Comparison of ENCODE assay signal across 18 cellular contexts in genomic region chr20:37575884-37576283, GRCh38. TPM values are rescaled to one million over a fixed set of nuclear protein-coding genes. Genes with fewer than 3 reads are reported as not detected.
A peak's percentile ranks its signal among the peaks of the same experiment; 100 is the strongest.
DNase-seq lines count a peak whose midpoint lies in the region; ATAC-seq, FAIRE-seq and TF ChIP-seq lines count a peak whose summit lies in the region.
"Had no signal": no experiment of that assay in that cellular context is flagged by ENCODE, and none has a peak within 500 bp of the region (broad histone marks: within the 10 kb centered on the region; RNA-seq: fewer than 3 reads in every experiment).

No MANE protein-coding gene starts in this region.

- no peak for FAIRE-seq in K562 (lab: Jason Lieb, UNC)
- FAIRE-seq: A204.1 had no signal

- peaks cover 2 to 13% of the 10 kb centered on the region in 2 experiments; a peak in 4 of 5 replicates for H3K27me3 ChIP-seq in K562 (ENCODE audit: control insufficient read depth in 2 of 2, insufficient read depth in 2 of 2, low read length in 2 of 2)
- peaks cover 0 to 22% (median 0%) of the 10 kb centered on the region in 3 donors for H3K27me3 ChIP-seq in sigmoid colon
- peaks cover 0 to 12% (median 0%) of the 10 kb centered on the region in 3 donors for H3K27me3 ChIP-seq in psoas muscle (ENCODE audit: insufficient read depth in 3 of 3, low read length in 2 of 3)
- H3K27me3 ChIP-seq: colonic mucosa had no signal

- H3K27ac ChIP-seq in K562 (ENCODE audit: extremely low read depth, low read depth, low read length) (no peak overlapping the region), sigmoid colon (no peak overlapping the region), psoas muscle (no peak overlapping the region)
- H3K27ac ChIP-seq: colonic mucosa, parathyroid adenoma had no signal

- H3K4me1 ChIP-seq in K562 (replicated peaks in 1 of 2; ENCODE audit: control insufficient read depth in 2 of 2, insufficient read depth in 2 of 2, low read length in 2 of 2) (no peaks in the 10 kb centered on the region), sigmoid colon (no peaks in the 10 kb centered on the region), psoas muscle (no peaks in the 10 kb centered on the region)
- H3K4me1 ChIP-seq: colonic mucosa, parathyroid adenoma had no signal

- no TSS peak for BruUV-seq in K562 (replicated peaks; lab: Mats Ljungman, UMichigan)

- H3K4me3 ChIP-seq in NB4 (ENCODE audit: low read depth, low read length): no peak overlapping the region
- H3K4me3 ChIP-seq in K562: no peak overlapping the region
- H3K4me3 ChIP-seq in sigmoid colon: no peak overlapping the region
- H3K4me3 ChIP-seq in psoas muscle: no peak overlapping the region
- H3K4me3 ChIP-seq: colonic mucosa had no signal

- H3K4me1 Mint-ChIP-seq in stimulated activated naive CD8-positive, alpha-beta T cell treated with anti-CD3 and anti-CD28 coated beads, Interleukin-15, amount 100 ng/mL, for 72 hours: no peaks in the 10 kb centered on the region
- H3K4me1 Mint-ChIP-seq: mesothelial cell of epicardium had no signal

- H3K9me3 ChIP-seq in K562 (replicated peaks; ENCODE audit: control insufficient read depth, insufficient read depth, low read depth, low read length) (no peaks in the 10 kb centered on the region), sigmoid colon (no peaks in the 10 kb centered on the region), psoas muscle (no peaks in the 10 kb centered on the region)
- H3K9me3 ChIP-seq: colonic mucosa, SK-N-SH had no signal

- no peak for TF ChIP-seq RAD21 in K562 (CRISPR knock-in tag; conservative IDR thresholded peaks at IDR 0.05 in 1 of 2, IDR thresholded peaks at IDR 0.05 in 1 of 2)

- no peaks in the 10 kb centered on the region for H4K20me1 ChIP-seq in K562 (replicated peaks; ENCODE audit: control insufficient read depth, insufficient read depth, low read length)

- intact Hi-C loops in K562 (cut with micrococcal nuclease) (no loop called here), sigmoid colon (cut with DNase I) (no loop called here), psoas muscle (cut with DNase I) (no loop called here)

- H3K36me3 ChIP-seq in K562 (ENCODE audit: control insufficient read depth, insufficient read depth, low read length): no peaks in the 10 kb centered on the region
- H3K36me3 ChIP-seq in sigmoid colon: no peaks in the 10 kb centered on the region
- no peaks in the 10 kb centered on the region for H3K36me3 ChIP-seq in psoas muscle (ENCODE audit: insufficient read depth in 1 of 2, low read depth in 1 of 2)
- H3K36me3 ChIP-seq: colonic mucosa had no signal

- ATAC-seq in K562 (no peak; the same call in 2 of the 3 replicates), psoas muscle (no peak), HG02970 (IDR thresholded peaks at IDR 0.05; ENCODE audit: low FRiP score, unreplicated experiment) (no peak)
- ATAC-seq in stimulated activated naive CD8-positive, alpha-beta T cell treated with anti-CD3 and anti-CD28 coated beads, Interleukin-15, amount 100 ng/mL, for 72 hours: no peak
- ATAC-seq: HCT116 had no signal

- H3K79me2 ChIP-seq in K562 (ENCODE audit: control insufficient read depth, insufficient read depth, low read length): no peaks in the 10 kb centered on the region
- H3K79me2 ChIP-seq: parathyroid adenoma had no signal

- H3K4me2 ChIP-seq in K562 (ENCODE audit: insufficient read depth, low read length): no peak overlapping the region
- H3K4me2 ChIP-seq: SK-N-SH had no signal

- POLR2A ChIA-PET in K562 (lab: Yijun Ruan, JAX): interaction anchor here (0.7 to 1.2 kb wide), 2 partner anchors 9 to 101 kb away, joined by 3 to 5 read pairs; no protein-coding TSS in a partner anchor

- TF ChIP-seq CTCF in NB4 (IDR thresholded peaks at IDR 0.05; ENCODE audit: low read depth, low read length): no peak
- no peak for TF ChIP-seq CTCF in K562 (IDR thresholded peaks at IDR 0.05 in 2 of 3, conservative IDR thresholded peaks at IDR 0.05 in 1 of 3; ENCODE audit: insufficient read depth in 2 of 3, low read depth in 1 of 3, low read length in 3 of 3)
- no peak for TF ChIP-seq CTCF in sigmoid colon (IDR thresholded peaks at IDR 0.05)
- no peak for TF ChIP-seq CTCF in psoas muscle (IDR thresholded peaks at IDR 0.05)

- no peak overlapping the region for H3K4me3 Mint-ChIP-seq in stimulated activated naive CD8-positive, alpha-beta T cell treated with anti-CD3 and anti-CD28 coated beads, Interleukin-15, amount 100 ng/mL, for 72 hours
- H3K4me3 Mint-ChIP-seq: activated T-helper 1 cell treated with anti-CD3 and anti-CD28 coated beads, Interleukin-12 subunit alpha, Interleukin-12 subunit beta, Interleukin-2, Interleukin-4 antibody, amounts not matched to agents 30 ng/mL and 10 ng/mL and 1 ng/mL, durations not matched to agents 14 hours and 24 hours and 36 hours; mesothelial cell of epicardium had no signal

- TF ChIP-seq EP300 in K562 (IDR thresholded peaks at IDR 0.05; ENCODE audit: low read length) (no peak), sigmoid colon (IDR thresholded peaks at IDR 0.05) (no peak)

- DNase-seq in SKM-1 treated with dmso at 0.1 percent for 144 hours (lab: John Stamatoyannopoulos, UW; ENCODE audit: unreplicated experiment) (peak; percentile 28), SKM-1 (lab: John Stamatoyannopoulos, UW; ENCODE audit: unreplicated experiment) (no peak), NB4 (ENCODE audit: low read depth) (peak; percentile 79), K562 (ENCODE audit: extremely low read depth in 1 of 4, low spot score in 3 of 4) (no peak), sigmoid colon (peak; percentile 11), psoas muscle (no peak)
- DNase-seq in stimulated activated naive CD8-positive, alpha-beta T cell treated with anti-CD3 and anti-CD28 coated beads, Interleukin-15, amount 100 ng/mL, for 72 hours: no peak
- DNase-seq: amygdala; colonic mucosa; NCI-H69; SK-N-SH; stimulated activated CD8-positive, alpha-beta memory T cell treated with anti-CD3 and anti-CD28 coated beads, Interleukin-4, amount 100 ng/mL, for 48 hours had no signal

- TF ChIP-seq POLR2A in NB4 (IDR thresholded peaks at IDR 0.05; ENCODE audit: extremely low read depth, insufficient read length) (no peak), K562 (conservative IDR thresholded peaks at IDR 0.05) (no peak), sigmoid colon (IDR thresholded peaks at IDR 0.05) (no peak)

- H3K9ac ChIP-seq in K562 (ENCODE audit: insufficient read depth in 1 of 2, low read depth in 2 of 2, low read length in 2 of 2): no peak overlapping the region
- H3K9ac ChIP-seq: parathyroid adenoma, SK-N-SH had no signal

- peaks cover 44% of the 10 kb centered on the region for H3K27me3 Mint-ChIP-seq in stimulated activated naive CD8-positive, alpha-beta T cell treated with anti-CD3 and anti-CD28 coated beads, Interleukin-15, amount 100 ng/mL, for 72 hours

- no peaks in the 10 kb centered on the region for H3K9me3 Mint-ChIP-seq in stimulated activated naive CD8-positive, alpha-beta T cell treated with anti-CD3 and anti-CD28 coated beads, Interleukin-15, amount 100 ng/mL, for 72 hours
- H3K9me3 Mint-ChIP-seq: activated T-helper 1 cell treated with anti-CD3 and anti-CD28 coated beads, Interleukin-12 subunit alpha, Interleukin-12 subunit beta, Interleukin-2, Interleukin-4 antibody, amounts not matched to agents 30 ng/mL and 10 ng/mL and 1 ng/mL, durations not matched to agents 14 hours and 24 hours and 36 hours; mesothelial cell of epicardium had no signal

- in situ Hi-C loops in K562 (cut with MboI): no loop called here

- no peaks in the 10 kb centered on the region for H3K9me1 ChIP-seq in K562 (ENCODE audit: control insufficient read depth, insufficient read depth, low read length)

- no peak overlapping the region for H2AFZ ChIP-seq in K562 (ENCODE audit: low read depth, low read length)
- H2AFZ ChIP-seq: parathyroid adenoma had no signal

- H3K27ac Mint-ChIP-seq in stimulated activated naive CD8-positive, alpha-beta T cell treated with anti-CD3 and anti-CD28 coated beads, Interleukin-15, amount 100 ng/mL, for 72 hours: no peak overlapping the region
- H3K27ac Mint-ChIP-seq: activated T-helper 1 cell treated with anti-CD3 and anti-CD28 coated beads, Interleukin-12 subunit alpha, Interleukin-12 subunit beta, Interleukin-2, Interleukin-4 antibody, amounts not matched to agents 30 ng/mL and 10 ng/mL and 1 ng/mL, durations not matched to agents 14 hours and 24 hours and 36 hours; mesothelial cell of epicardium had no signal

- 0% methylated on average over 1 of the region's 1 CpG for WGBS in K562 (ENCODE audit: insufficient coverage, low coverage, missing lambda C conversion rate)
- WGBS in sigmoid colon, 2 donors: 27 to 41% methylated on average over 1 of the region's 1 CpG
- 30 to 40% (median 31%) methylated on average over 1 of the region's 1 CpG for WGBS in psoas muscle, 3 donors

- CTCF ChIA-PET in K562 (lab: Yijun Ruan, JAX; ENCODE audit: low intra/inter-chr PET ratio): no interaction called here

RNA-seq across cellular contexts. Expression of gene BLCAP, which starts 48.2 kb away (rescaled TPM):
- total RNA-seq in K562 (2011; cell fraction: chromatin; rRNA removed; ENCODE audit: low replicate concordance): 43.7 and 53.8 TPM in 2 replicates
- 36.5 and 40.0 TPM in 2 replicates for total RNA-seq in K562 (2011; cell fraction: nucleolus; rRNA removed)
- 62.1 and 86.8 TPM in 2 replicates for total RNA-seq in K562 (2011; cell fraction: nucleoplasm; rRNA removed)
- total RNA-seq in K562 (2014; rRNA removed): 20.6 and 24.2 TPM in 2 replicates
- 19.6 and 21.0 TPM in 2 replicates for total RNA-seq in K562 (2014; rRNA removed; fragmentation: Illumina TruSeq; extraction: Trizol)
- total RNA-seq in K562 (2015; rRNA removed; fragmentation: Illumina TruSeq; extraction: Trizol): 26.4 and 27.6 TPM in 2 replicates
- total RNA-seq in K562 (2021): 30.1 and 34.0 TPM in 2 replicates
- polyA plus RNA-seq in K562 (2011; rRNA removed): 29.6 and 41.5 TPM in 2 replicates
- polyA plus RNA-seq in K562 (2011; cell fraction: cytosol; rRNA removed): 47.2 and 47.4 TPM in 2 replicates
- polyA plus RNA-seq in K562 (2011; cell fraction: nucleus; rRNA removed): 31.4 and 37.8 TPM in 2 replicates
- 25.2 and 30.6 TPM in 2 replicates for polyA plus RNA-seq in K562 (2012)
- polyA plus RNA-seq in K562 (2014; fragmentation: Illumina TruSeq; extraction: Trizol): 31.5 and 31.9 TPM in 2 replicates
- 10 to 100 TPM; 16.9 to 17.3 TPM for polyA plus RNA-seq in K562 (2014; fragmentation: Nextera tagmentation; extraction: Ambion mirVana)
- polyA plus RNA-seq in K562 (2014; rRNA removed): 37.1 and 38.9 TPM in 2 replicates
- 23.6 and 40.0 TPM in 2 replicates for polyA minus RNA-seq in K562 (2011; rRNA and poly(A)+ RNA removed)
- polyA minus RNA-seq in K562 (2011; cell fraction: cytosol; rRNA and poly(A)+ RNA removed): 11.2 and 17.5 TPM in 2 replicates
- polyA minus RNA-seq in K562 (2011; cell fraction: nucleus; rRNA and poly(A)+ RNA removed): 9.4 and 10.1 TPM in 2 replicates
- total RNA-seq in sigmoid colon: 10 to 100 TPM; 53.1 to 68.1 (median 57.1) TPM
- polyA plus RNA-seq in sigmoid colon: 10 to 100 TPM; 40.2 to 68.7 (median 56.5) TPM
- 100 to 1,000 TPM; 267 to 656 (median 488) TPM for total RNA-seq in psoas muscle
- 100 to 1,000 TPM; 271 to 366 (median 295) TPM for polyA plus RNA-seq in psoas muscle

RNA-seq across cellular contexts. Expression of gene NNAT, which starts 54.8 kb away (rescaled TPM):
- total RNA-seq in K562 (2011; cell fraction: chromatin; rRNA removed; ENCODE audit: low replicate concordance): not detected in 2 replicates
- not detected in 2 replicates for total RNA-seq in K562 (2011; cell fraction: nucleolus; rRNA removed)
- total RNA-seq in K562 (2011; cell fraction: nucleoplasm; rRNA removed): not detected in 2 replicates
- total RNA-seq in K562 (2014; rRNA removed) (not detected in 2 replicates), K562 (2014; rRNA removed; fragmentation: Illumina TruSeq; extraction: Trizol) (not detected in 2 replicates), K562 (2015; rRNA removed; fragmentation: Illumina TruSeq; extraction: Trizol) (not detected in 2 replicates), K562 (2021) (0.13 TPM in 1 of 2 replicates, not detected in the other), sigmoid colon (100 to 1,000 TPM in 2 of 4 donors, 10 to 100 TPM in 2; 82.8 to 125 (median 97.2) TPM), psoas muscle (10 to 100 TPM in 1 of 4 donors, 1 to 10 TPM in 2, under 1 TPM in 1; 0.50 to 52.3 (median 5.9) TPM)
- polyA plus RNA-seq in K562 (2011; rRNA removed) (not detected in 2 replicates), K562 (2014; fragmentation: Illumina TruSeq; extraction: Trizol) (not detected in 2 replicates), K562 (2014; fragmentation: Nextera tagmentation; extraction: Ambion mirVana) (not detected), K562 (2014; rRNA removed) (not detected in 2 replicates), sigmoid colon (10 to 100 TPM in 1 of 3 donors, 1 to 10 TPM in 1, not detected in 1; 7.8 to 20.8 TPM), psoas muscle (1 to 10 TPM in 2 of 3 donors, under 1 TPM in 1; 0.99 to 2.0 (median 1.1) TPM)
- not detected in 2 replicates for polyA plus RNA-seq in K562 (2011; cell fraction: cytosol; rRNA removed)
- not detected in 2 replicates for polyA plus RNA-seq in K562 (2011; cell fraction: nucleus; rRNA removed)
- polyA plus RNA-seq in K562 (2012): 0.34 and 0.64 TPM in 2 replicates
- not detected in 2 replicates for polyA minus RNA-seq in K562 (2011; rRNA and poly(A)+ RNA removed)
- polyA minus RNA-seq in K562 (2011; cell fraction: cytosol; rRNA and poly(A)+ RNA removed): not detected in 2 replicates
- polyA minus RNA-seq in K562 (2011; cell fraction: nucleus; rRNA and poly(A)+ RNA removed): not detected in 2 replicates

Comparison
In these comparisons a context has a peak if more than half of its experiments do, and no peak if none do; other contexts are left out.
1. DNase-seq: peak in SKM-1 treated with dmso at 0.1 percent for 144 hours (single experiment), NB4 (single experiment) and sigmoid colon (single experiment); none in SKM-1 (single experiment), K562 (0 of 4), psoas muscle (0 of 2) and stimulated activated naive CD8-positive, alpha-beta T cell treated with anti-CD3 and anti-CD28 coated beads, Interleukin-15, amount 100 ng/mL, for 72 hours (0 of 2).